9 cellular contexts compared by ENCODE assay signal in genomic region chr14:103281496-103282231, GRCh38. TPM values are rescaled to one million over a fixed set of nuclear protein-coding genes. Genes with fewer than 3 reads are reported as not detected.
DNase-seq lines count a peak whose midpoint lies in the region; ATAC-seq and TF ChIP-seq lines count a peak whose summit lies in the region.
"Had no signal": no experiment of that assay in that cellular context is flagged by ENCODE, and none has a peak within 500 bp of the region (broad histone marks: within the 10 kb centered on the region; RNA-seq: fewer than 3 reads in every experiment).

No MANE protein-coding gene starts in this region.

- peak; percentile 50 for TF ChIP-seq CTCF in left ventricle myocardium inferior (IDR thresholded peaks at IDR 0.05; ENCODE audit: borderline replicate concordance)
- TF ChIP-seq CTCF in spleen (IDR thresholded peaks at IDR 0.05 in 8 of 11, conservative IDR thresholded peaks at IDR 0.05 in 3 of 11), result peak in 6 of 11 experiments; percentile 34 to 52 (median 43)

- H3K4me1 ChIP-seq in left ventricle myocardium inferior (peaks cover 28% of the 10 kb centered on the region), spleen (peaks cover 0 to 33% (median 18%) of the 10 kb centered on the region in 6 donors)

- ATAC-seq in GM18520 (IDR thresholded peaks at IDR 0.05; ENCODE audit: unreplicated experiment) (no peak), GM19328 (IDR thresholded peaks at IDR 0.05; ENCODE audit: unreplicated experiment) (no peak)

- H3K27ac ChIP-seq in left ventricle myocardium inferior (replicated peaks) (no peak overlapping the region), spleen (no peak overlapping the region)
- H3K27ac ChIP-seq: KMS-11 had no signal

- intact Hi-C loops in left ventricle myocardium inferior (cut with micrococcal nuclease) (loop anchor here (5.0 kb wide), 1 partner anchor 94 kb away; no protein-coding TSS in a partner anchor), spleen (cut with DNase I; ENCODE audit: low total_unique reads) (no loop called here)

- TF ChIP-seq POLR2A in spleen (IDR thresholded peaks at IDR 0.05), result no peak

- DNase-seq in NCI-H1417 (lab: John Stamatoyannopoulos, UW) (peak in 2 of 3 experiments; percentile 27 to 60), NCI-H1417 treated with DMSO at 0.1 percent for 48 hours (lab: John Stamatoyannopoulos, UW) (no peak), SW480 (ENCODE audit: low spot score) (peak; percentile 40), left ventricle myocardium inferior (no peak), spleen (no peak)
- no peak for DNase-seq in activated CD4-positive, CD25-positive, alpha-beta regulatory T cell (lab: John Stamatoyannopoulos, UW)

- H3K27me3 ChIP-seq in left ventricle myocardium inferior (ENCODE audit: low read depth) (peaks cover 99% of the 10 kb centered on the region), spleen (replicated peaks in 1 of 7) (peaks cover 2 to 99% (median 37%) of the 10 kb centered on the region in 7 donors)

- 58 to 68% (median 64%) methylated on average over 7 to 11 of the region's 11 CpGs for WGBS in spleen, 5 donors

- H3K9me3 ChIP-seq in left ventricle myocardium inferior (replicated peaks), result no peaks in the 10 kb centered on the region
- no peaks in the 10 kb centered on the region for H3K9me3 ChIP-seq in spleen

- H3K4me3 ChIP-seq in left ventricle myocardium inferior (no peak overlapping the region), spleen (no peak overlapping the region)

- H3K36me3 ChIP-seq in left ventricle myocardium inferior (no peaks in the 10 kb centered on the region), spleen (no peaks in the 10 kb centered on the region)

RNA-seq across cellular contexts. Expression of gene EIF5, which starts 52.4 kb away (rescaled TPM):
- total RNA-seq in left ventricle myocardium inferior (260 TPM), spleen (100 to 1,000 TPM; 173 to 261 (median 228) TPM)
- 10 to 100 TPM; 31.9 to 60.0 (median 46.8) TPM for polyA plus RNA-seq in spleen

Comparison
In these comparisons a context has a peak if more than half of its experiments do, and no peak if none do; other contexts are left out.
1. DNase-seq: peak in NCI-H1417 (2 of 3) and SW480 (single experiment); none in NCI-H1417 treated with DMSO at 0.1 percent for 48 hours (single experiment), left ventricle myocardium inferior (single experiment), spleen (single experiment) and activated CD4-positive, CD25-positive, alpha-beta regulatory T cell (0 of 4).